1 cellular context compared by ENCODE assay signal in the genomic region with DNA sequence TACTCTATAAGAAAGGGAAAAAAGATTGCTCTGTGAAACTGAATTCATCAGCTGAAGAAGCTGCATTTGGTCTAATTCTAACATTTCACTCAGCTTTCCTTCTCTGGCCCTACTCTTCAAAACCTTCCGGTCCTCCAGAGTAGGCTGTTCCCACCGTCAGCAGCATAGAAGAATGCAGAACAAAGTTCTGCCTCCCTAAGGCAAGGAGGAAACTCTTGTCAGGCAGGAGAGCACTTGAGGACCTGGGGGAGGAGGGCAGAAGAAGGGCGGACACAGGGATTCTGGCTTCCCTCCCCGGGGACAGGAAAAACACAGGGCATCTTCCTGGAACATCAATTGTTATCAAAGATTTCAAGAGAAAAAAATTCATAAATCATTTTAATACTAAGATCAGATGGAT.
TF ChIP-seq lines count a peak whose summit lies in the region.

No MANE protein-coding gene starts in this region.

TF ChIP-seq in IMR-90, 13 proteins besides CTCF, POLR2A, EP300 and RAD21 (continued from another document):
- TF ChIP-seq, protein P1, sequence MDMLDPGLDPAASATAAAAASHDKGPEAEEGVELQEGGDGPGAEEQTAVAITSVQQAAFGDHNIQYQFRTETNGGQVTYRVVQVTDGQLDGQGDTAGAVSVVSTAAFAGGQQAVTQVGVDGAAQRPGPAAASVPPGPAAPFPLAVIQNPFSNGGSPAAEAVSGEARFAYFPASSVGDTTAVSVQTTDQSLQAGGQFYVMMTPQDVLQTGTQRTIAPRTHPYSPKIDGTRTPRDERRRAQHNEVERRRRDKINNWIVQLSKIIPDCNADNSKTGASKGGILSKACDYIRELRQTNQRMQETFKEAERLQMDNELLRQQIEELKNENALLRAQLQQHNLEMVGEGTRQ (IDR thresholded peaks at IDR 0.05; ENCODE audit: low read depth, low read length), result no peak
- TF ChIP-seq, protein P2, sequence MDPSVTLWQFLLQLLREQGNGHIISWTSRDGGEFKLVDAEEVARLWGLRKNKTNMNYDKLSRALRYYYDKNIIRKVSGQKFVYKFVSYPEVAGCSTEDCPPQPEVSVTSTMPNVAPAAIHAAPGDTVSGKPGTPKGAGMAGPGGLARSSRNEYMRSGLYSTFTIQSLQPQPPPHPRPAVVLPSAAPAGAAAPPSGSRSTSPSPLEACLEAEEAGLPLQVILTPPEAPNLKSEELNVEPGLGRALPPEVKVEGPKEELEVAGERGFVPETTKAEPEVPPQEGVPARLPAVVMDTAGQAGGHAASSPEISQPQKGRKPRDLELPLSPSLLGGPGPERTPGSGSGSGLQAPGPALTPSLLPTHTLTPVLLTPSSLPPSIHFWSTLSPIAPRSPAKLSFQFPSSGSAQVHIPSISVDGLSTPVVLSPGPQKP (IDR thresholded peaks at IDR 0.05; ENCODE audit: borderline replicate concordance, low read depth, low read length), result no peak
- TF ChIP-seq CEBPB (IDR thresholded peaks at IDR 0.05; ENCODE audit: low read depth, low read length), result no peak
- TF ChIP-seq SMC3 (IDR thresholded peaks at IDR 0.05; ENCODE audit: low read depth, low read length), result no peak
- no peak for TF ChIP-seq MXI1 (IDR thresholded peaks at IDR 0.05; ENCODE audit: borderline replicate concordance, low read depth, low read length)
- TF ChIP-seq NFE2L2 (IDR thresholded peaks at IDR 0.05; ENCODE audit: low read depth, low read length), result no peak
- no peak for TF ChIP-seq FOS (IDR thresholded peaks at IDR 0.05; ENCODE audit: low read depth, low read length)
